ENCODE assay signal across 29 cellular contexts in genomic region chr22:50678218-50678650, GRCh38. TPM values are rescaled to one million over a fixed set of nuclear protein-coding genes. Genes with fewer than 3 reads are reported as not detected.
A peak's percentile ranks its signal among the peaks of the same experiment; 100 is the strongest.
DNase-seq lines count a peak whose midpoint lies in the region; ATAC-seq and TF ChIP-seq lines count a peak whose summit lies in the region.
"Had no signal": no experiment of that assay in that cellular context is flagged by ENCODE, and none has a peak within 500 bp of the region (broad histone marks: within the 10 kb centered on the region; RNA-seq: fewer than 3 reads in every experiment).

No MANE protein-coding gene starts in this region.

- H3K27ac ChIP-seq in heart left ventricle: peak overlapping the region in 8 of 12 donors; percentile 5 to 73 (median 36)
- H3K27ac ChIP-seq in left ventricle myocardium inferior (replicated peaks): peak overlapping the region; percentile 77
- no peak overlapping the region for H3K27ac ChIP-seq in osteoblast (ENCODE audit: low read depth, low read length)
- H3K27ac ChIP-seq: body of pancreas, pancreas, SJCRH30, tibial nerve, VCaP had no signal

- H3K27me3 ChIP-seq in heart left ventricle (peaks cover 0 to 24% (median 7%) of the 10 kb centered on the region in 9 donors), left ventricle myocardium inferior (ENCODE audit: low read depth) (peaks cover 32% of the 10 kb centered on the region), osteoblast (ENCODE audit: insufficient read depth, low read length) (peaks cover 22% of the 10 kb centered on the region)
- H3K27me3 ChIP-seq: SJCRH30 had no signal

- no peaks in the 10 kb centered on the region for H3K79me2 ChIP-seq in osteoblast (ENCODE audit: insufficient read depth, low read length)

- no peak for TF ChIP-seq POLR2A in heart left ventricle (IDR thresholded peaks at IDR 0.05)

- ATAC-seq in heart left ventricle: no peak
- ATAC-seq in Right ventricle myocardium superior (ENCODE audit: poor library complexity): no peak
- no peak for ATAC-seq in GM19467 (IDR thresholded peaks at IDR 0.05; ENCODE audit: unreplicated experiment)
- ATAC-seq: body of pancreas; CD8-positive, alpha-beta T cell; pancreas; stimulated activated naive CD8-positive, alpha-beta T cell treated with anti-CD3 and anti-CD28 coated beads, Interleukin-15, Interleukin-2, amounts not matched to agents 100 U/mL and 50 U/mL, for 24 hours had no signal

- H3K4me2 ChIP-seq in osteoblast (ENCODE audit: insufficient read depth, low read length): no peak overlapping the region

- peaks cover 0 to 46% (median 12%) of the 10 kb centered on the region in 9 donors for H3K36me3 ChIP-seq in heart left ventricle
- H3K36me3 ChIP-seq in left ventricle myocardium inferior: peaks cover 18% of the 10 kb centered on the region
- H3K36me3 ChIP-seq in osteoblast (ENCODE audit: insufficient read depth, low read length): no peaks in the 10 kb centered on the region
- H3K36me3 ChIP-seq: BE2C, pancreas, SJCRH30, tibial nerve had no signal

- peaks cover 0 to 40% (median 9%) of the 10 kb centered on the region in 12 donors for H3K4me1 ChIP-seq in heart left ventricle
- peaks cover 45% of the 10 kb centered on the region for H3K4me1 ChIP-seq in left ventricle myocardium inferior
- H3K4me1 ChIP-seq in osteoblast (ENCODE audit: insufficient read depth, low read length): no peaks in the 10 kb centered on the region
- H3K4me1 ChIP-seq: BE2C, pancreas, SJCRH30 had no signal

- intact Hi-C loops in heart left ventricle (cut with DNase I) (loop anchor here in 1 of 10 donors (5.0 kb wide), 1 partner anchor 34 kb away; no protein-coding TSS in a partner anchor), Right ventricle myocardium superior (cut with DNase I) (no loop called here), left ventricle myocardium inferior (cut with micrococcal nuclease) (no loop called here)

- H4K20me1 ChIP-seq in osteoblast (ENCODE audit: insufficient read depth, low read length): no peaks in the 10 kb centered on the region

- H3K9me3 ChIP-seq in heart left ventricle (no peaks in the 10 kb centered on the region), left ventricle myocardium inferior (replicated peaks) (no peaks in the 10 kb centered on the region), osteoblast (ENCODE audit: low read depth, low read length) (no peaks in the 10 kb centered on the region)
- H3K9me3 ChIP-seq: body of pancreas, pancreas, SJCRH30, tibial nerve had no signal

- no peak overlapping the region for H2AFZ ChIP-seq in osteoblast (ENCODE audit: low read length)

- H3K4me3 ChIP-seq in heart left ventricle: peak overlapping the region in 9 of 12 donors; percentile 55 to 75 (median 64)
- peak overlapping the region; percentile 69 for H3K4me3 ChIP-seq in left ventricle myocardium inferior
- no peak overlapping the region for H3K4me3 ChIP-seq in osteoblast (ENCODE audit: insufficient read depth, low read length)
- H3K4me3 ChIP-seq: body of pancreas, pancreas, SJCRH30 had no signal

- WGBS in heart left ventricle, 4 donors: 76 to 83% (median 77%) methylated on average over 17 of the region's 17 CpGs

- DNase-seq in heart left ventricle (peak in 1 of 5 donors; percentile 56), Right ventricle myocardium superior (no peak), left ventricle myocardium inferior (no peak), osteoblast (ENCODE audit: insufficient read length, low spot score, missing footprints) (peak; percentile 68), SIG-M5 treated with dmso at 0.1 percent for 504 hours (lab: John Stamatoyannopoulos, UW; ENCODE audit: unreplicated experiment) (no peak), NCI-H1092 (lab: John Stamatoyannopoulos, UW) (no peak)
- DNase-seq: activated CD4-positive, alpha-beta T cell treated with anti-CD3 and anti-CD28 coated beads for 4 hours; activated naive CD4-positive, alpha-beta T cell treated with anti-CD3 and anti-CD28 coated beads, Interleukin-2, amount 50 U/mL, for 16 hours; BE2C; body of pancreas; effector CD4-positive, alpha-beta T cell; NCI-H187; NCI-H446 treated with DMSO at 0.1 percent for 48 hours; NCI-H774; SJCRH30; stimulated activated CD4-positive, alpha-beta T cell treated with anti-CD3 and anti-CD28 coated beads, Interleukin-2, amount 100 ng/mL, for 24 hours; stimulated activated naive CD8-positive, alpha-beta T cell treated with anti-CD3 and anti-CD28 coated beads, Interleukin-15, Interleukin-2, amounts not matched to agents 100 U/mL and 50 U/mL, for 24 hours; T1000 had no signal

- TF ChIP-seq CTCF in heart left ventricle (IDR thresholded peaks at IDR 0.05) (no peak), left ventricle myocardium inferior (IDR thresholded peaks at IDR 0.05; ENCODE audit: borderline replicate concordance) (no peak), osteoblast (IDR thresholded peaks at IDR 0.05; ENCODE audit: extremely low read depth, low read depth, low read length) (no peak)

RNA-seq across cellular contexts. Expression of gene SHANK3, which starts 5.6 kb away (rescaled TPM):
- 10 to 100 TPM; 11.3 to 36.0 (median 21.9) TPM for total RNA-seq in heart left ventricle
- polyA plus RNA-seq in heart left ventricle: 10 to 100 TPM; 14.9 to 23.2 TPM
- total RNA-seq in Right ventricle myocardium superior: 19.3 TPM
- 23.1 TPM for total RNA-seq in left ventricle myocardium inferior
- 0.36 and 0.59 TPM in 2 replicates for total RNA-seq in osteoblast
- total RNA-seq: CD8-positive, alpha-beta T cell; HT-29; natural killer cell treated with Interleukin-12 subunit alpha and Interleukin-12 subunit beta and Interleukin-15 and Interleukin-18, amount 100 ng/mL, for 72 hours had no signal

RNA-seq across cellular contexts. Expression of gene ARSA, which starts 50.3 kb away (rescaled TPM):
- total RNA-seq in heart left ventricle (10 to 100 TPM; 19.1 to 40.5 (median 27.2) TPM), Right ventricle myocardium superior (19.1 TPM), left ventricle myocardium inferior (23.5 TPM), osteoblast (35.1 and 38.4 TPM in 2 replicates)
- 10 to 100 TPM; 16.7 to 25.0 TPM for polyA plus RNA-seq in heart left ventricle

RNA-seq across cellular contexts. Expression of gene ACR, which starts 59.8 kb away (rescaled TPM):
- total RNA-seq in heart left ventricle (1 to 10 TPM in 2 of 9 donors, under 1 TPM in 5, not detected in 2; 0.35 to 1.2 (median 0.50) TPM), Right ventricle myocardium superior (0.43 TPM), left ventricle myocardium inferior (0.30 TPM), osteoblast (1.4 TPM in 1 of 2 replicates, not detected in the other)
- polyA plus RNA-seq in heart left ventricle: under 1 TPM; 0.12 to 0.53 TPM
- total RNA-seq: activated T-helper 1 cell treated with anti-CD3 and anti-CD28 coated beads, Interleukin-12 subunit alpha, Interleukin-12 subunit beta, Interleukin-2, Interleukin-4 antibody, amounts not matched to agents 30 ng/mL and 10 ng/mL and 1 ng/mL, durations not matched to agents 14 hours and 24 hours and 36 hours; body of pancreas; CD8-positive, alpha-beta T cell; Daoy; epithelial cell of proximal tubule; H4; HT-29; natural killer cell treated with Interleukin-12 subunit alpha and Interleukin-12 subunit beta and Interleukin-15 and Interleukin-18, amount 100 ng/mL, for 72 hours; SJCRH30 had no signal
